8 cellular contexts compared by ENCODE assay signal in the genomic region with DNA sequence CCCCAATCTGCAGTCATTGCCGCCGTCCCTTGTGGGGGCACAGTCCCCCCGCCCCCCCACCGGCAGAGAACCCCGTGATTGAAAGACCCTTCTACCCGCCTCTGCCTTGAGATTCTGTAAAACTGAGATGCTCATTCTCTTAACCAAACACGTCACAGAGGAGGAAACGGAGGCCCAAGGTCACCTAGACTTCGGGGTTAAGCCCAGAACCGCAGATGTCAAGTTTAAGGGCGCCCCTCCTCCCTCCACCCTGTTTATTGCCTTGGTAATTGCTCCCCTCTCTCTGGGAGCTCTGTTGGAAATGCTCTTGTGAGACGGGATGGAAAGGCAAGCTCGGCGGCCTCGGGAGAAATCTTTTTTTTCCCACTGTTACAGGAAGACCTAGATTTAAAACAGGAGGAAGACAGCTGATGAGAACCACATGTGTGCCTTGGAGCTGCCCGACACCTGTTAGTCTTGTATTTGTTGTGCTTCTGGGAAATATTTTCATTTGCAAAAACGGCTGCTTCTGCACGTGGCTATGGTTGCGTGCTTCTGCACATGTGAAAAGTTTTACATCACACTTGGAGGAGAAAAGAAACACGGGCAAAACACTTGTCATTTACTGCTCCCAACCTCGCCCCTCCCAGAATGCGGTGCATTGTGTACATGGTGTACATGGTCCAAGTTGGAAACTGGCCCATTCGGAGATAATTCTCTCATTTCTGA. TPM values are rescaled to one million over a fixed set of nuclear protein-coding genes. Genes with fewer than 3 reads are reported as not detected.
A peak's percentile ranks its signal among the peaks of the same experiment; 100 is the strongest.
DNase-seq lines count a peak whose midpoint lies in the region; ATAC-seq and TF ChIP-seq lines count a peak whose summit lies in the region.

No MANE protein-coding gene starts in this region.

- H3K9me3 ChIP-seq in neutrophil, result no peaks in the 10 kb centered on the region

- no peaks in the 10 kb centered on the region for H3K27me3 ChIP-seq in neutrophil

- no peaks in the 10 kb centered on the region for H3K9me3 Mint-ChIP-seq in WTC11

- POLR2A ChIA-PET in WTC11 (lab: Charles Lee), result interaction anchor here (0.5 kb wide), 1 partner anchor 199 kb away, joined by 3 read pairs; no protein-coding TSS in a partner anchor

- H3K36me3 ChIP-seq in neutrophil, result peaks cover 38% of the 10 kb centered on the region

- peak overlapping the region; percentile 95 for H3K4me3 Mint-ChIP-seq in WTC11

- H3K27ac ChIP-seq in neutrophil, result peak overlapping the region; percentile 89

- peak overlapping the region; percentile 92 for H3K27ac Mint-ChIP-seq in WTC11

- H3K4me3 ChIP-seq in GM08714 (ENCODE audit: low read length), result peak overlapping the region; percentile 83
- H3K4me3 ChIP-seq in Jurkat, Clone E6-1 (ENCODE audit: low read length), result peak overlapping the region; percentile 78
- H3K4me3 ChIP-seq in fibroblast of pulmonary artery (replicated peaks; ENCODE audit: low read depth, low read length), result peak overlapping the region; percentile 86
- H3K4me3 ChIP-seq in neutrophil (ENCODE audit: low read depth in 1 of 2, low read length in 1 of 2), result peak overlapping the region; percentile 86 to 93

- CTCF ChIA-PET in WTC11 (lab: Charles Lee), result interaction anchor here (0.9 to 1.8 kb wide), 3 partner anchors 32 to 41 kb away, joined by 3 to 4 read pairs (median 4); partner anchors contain the start of gene TMEM38A

- peak; percentile 64 for DNase-seq in Jurkat, Clone E6-1 (ENCODE audit: low read depth, low spot score)
- DNase-seq in WTC11 (ENCODE audit: low spot score) (no peak), fibroblast of pulmonary artery (ENCODE audit: low read depth) (peak; percentile 62), DMS153 (lab: John Stamatoyannopoulos, UW) (no peak), NCI-H187 treated with DMSO at 0.1 percent for 48 hours (lab: John Stamatoyannopoulos, UW) (no peak)

- H3K27me3 Mint-ChIP-seq in WTC11 (ENCODE audit: low read depth), result no peaks in the 10 kb centered on the region

- ATAC-seq in WTC11 (peak; percentile 3; the same call in 1 of the 2 replicates), HG03442 (IDR thresholded peaks at IDR 0.05; ENCODE audit: unreplicated experiment) (no peak)

- peaks cover 17% of the 10 kb centered on the region; the same call in 1 of the 2 replicates for H3K36me3 Mint-ChIP-seq in WTC11

- TF ChIP-seq CTCF in WTC11 (IDR thresholded peaks at IDR 0.05) (no peak), fibroblast of pulmonary artery (IDR thresholded peaks at IDR 0.05; ENCODE audit: low read length, missing control alignments) (no peak), neutrophil (IDR thresholded peaks at IDR 0.05) (no peak)

- H3K4me1 ChIP-seq in neutrophil (ENCODE audit: control insufficient read depth in 1 of 2, insufficient read depth in 1 of 2, low read depth in 1 of 2, low read length in 1 of 2), result peaks cover 39 to 43% of the 10 kb centered on the region in 2 experiments

- peaks cover 29% of the 10 kb centered on the region for H3K4me1 Mint-ChIP-seq in WTC11

TF ChIP-seq in WTC11, 78 proteins besides CTCF, POLR2A, EP300 and RAD21:
- TF ChIP-seq ZNF671 (CRISPR knock-in tag; IDR thresholded peaks at IDR 0.05) (no peak), SP1 (CRISPR knock-in tag; conservative IDR thresholded peaks at IDR 0.05) (no peak), GABPB1 (CRISPR knock-in tag; IDR thresholded peaks at IDR 0.05) (no peak), RORB (CRISPR knock-in tag; IDR thresholded peaks at IDR 0.05) (no peak), E2F1 (CRISPR knock-in tag; IDR thresholded peaks at IDR 0.05) (no peak), IRF1 (CRISPR knock-in tag; IDR thresholded peaks at IDR 0.05) (no peak), KAT7 (CRISPR knock-in tag; IDR thresholded peaks at IDR 0.05; ENCODE audit: borderline replicate concordance) (no peak)
- TF ChIP-seq, protein P1, sequence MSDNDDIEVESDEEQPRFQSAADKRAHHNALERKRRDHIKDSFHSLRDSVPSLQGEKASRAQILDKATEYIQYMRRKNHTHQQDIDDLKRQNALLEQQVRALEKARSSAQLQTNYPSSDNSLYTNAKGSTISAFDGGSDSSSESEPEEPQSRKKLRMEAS (CRISPR knock-in tag; IDR thresholded peaks at IDR 0.05), result no peak
- TF ChIP-seq, protein P2, sequence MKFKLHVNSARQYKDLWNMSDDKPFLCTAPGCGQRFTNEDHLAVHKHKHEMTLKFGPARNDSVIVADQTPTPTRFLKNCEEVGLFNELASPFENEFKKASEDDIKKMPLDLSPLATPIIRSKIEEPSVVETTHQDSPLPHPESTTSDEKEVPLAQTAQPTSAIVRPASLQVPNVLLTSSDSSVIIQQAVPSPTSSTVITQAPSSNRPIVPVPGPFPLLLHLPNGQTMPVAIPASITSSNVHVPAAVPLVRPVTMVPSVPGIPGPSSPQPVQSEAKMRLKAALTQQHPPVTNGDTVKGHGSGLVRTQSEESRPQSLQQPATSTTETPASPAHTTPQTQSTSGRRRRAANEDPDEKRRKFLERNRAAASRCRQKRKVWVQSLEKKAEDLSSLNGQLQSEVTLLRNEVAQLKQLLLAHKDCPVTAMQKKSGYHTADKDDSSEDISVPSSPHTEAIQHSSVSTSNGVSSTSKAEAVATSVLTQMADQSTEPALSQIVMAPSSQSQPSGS (CRISPR knock-in tag; IDR thresholded peaks at IDR 0.05; ENCODE audit: borderline replicate concordance, low read depth), result no peak
- TF ChIP-seq, protein P3, sequence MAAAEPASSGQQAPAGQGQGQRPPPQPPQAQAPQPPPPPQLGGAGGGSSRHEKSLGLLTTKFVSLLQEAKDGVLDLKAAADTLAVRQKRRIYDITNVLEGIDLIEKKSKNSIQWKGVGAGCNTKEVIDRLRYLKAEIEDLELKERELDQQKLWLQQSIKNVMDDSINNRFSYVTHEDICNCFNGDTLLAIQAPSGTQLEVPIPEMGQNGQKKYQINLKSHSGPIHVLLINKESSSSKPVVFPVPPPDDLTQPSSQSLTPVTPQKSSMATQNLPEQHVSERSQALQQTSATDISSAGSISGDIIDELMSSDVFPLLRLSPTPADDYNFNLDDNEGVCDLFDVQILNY (CRISPR knock-in tag; IDR thresholded peaks at IDR 0.05), result no peak

RNA-seq across cellular contexts. Expression of gene MED26, which starts 1.1 kb away (rescaled TPM):
- polyA plus RNA-seq in Jurkat, Clone E6-1 (2012; ENCODE audit: insufficient read depth, insufficient read length), result 10.5 TPM
- 11.7 to 14.2 TPM (median 12.3 TPM) in 3 replicates for total RNA-seq in WTC11 (2021)

RNA-seq across cellular contexts. Expression of gene SMIM7, which starts 30.8 kb away (rescaled TPM):
- 80.6 TPM for polyA plus RNA-seq in Jurkat, Clone E6-1 (2012; ENCODE audit: insufficient read depth, insufficient read length)
- total RNA-seq in WTC11 (2021), result 54.3 to 55.9 TPM (median 55.6 TPM) in 3 replicates

RNA-seq across cellular contexts. Expression of gene TMEM38A, which starts 31.8 kb away (rescaled TPM):
- 5.5 TPM for polyA plus RNA-seq in Jurkat, Clone E6-1 (2012; ENCODE audit: insufficient read depth, insufficient read length)
- total RNA-seq in WTC11 (2021), result 9.5 to 11.1 TPM (median 10.9 TPM) in 3 replicates

RNA-seq across cellular contexts. Expression of gene SLC35E1, which starts 56.9 kb away (rescaled TPM):
- 34.3 TPM for polyA plus RNA-seq in Jurkat, Clone E6-1 (2012; ENCODE audit: insufficient read depth, insufficient read length)
- total RNA-seq in WTC11 (2021), result 27.5 to 28.5 TPM (median 28.0 TPM) in 3 replicates

Comparison
In these comparisons a context has a peak if more than half of its experiments do, and no peak if none do; other contexts are left out.
1. DNase-seq: peak in Jurkat, Clone E6-1 (single experiment) and fibroblast of pulmonary artery (single experiment); none in WTC11 (single experiment), DMS153 (single experiment) and NCI-H187 treated with DMSO at 0.1 percent for 48 hours (single experiment).
2. Peak in every context shown above with its lines, with median percentiles within 50 percentile points of each other: H3K4me3 ChIP-seq.